Comparison of ENCODE assay signal across 1 cellular context in the genomic region with DNA sequence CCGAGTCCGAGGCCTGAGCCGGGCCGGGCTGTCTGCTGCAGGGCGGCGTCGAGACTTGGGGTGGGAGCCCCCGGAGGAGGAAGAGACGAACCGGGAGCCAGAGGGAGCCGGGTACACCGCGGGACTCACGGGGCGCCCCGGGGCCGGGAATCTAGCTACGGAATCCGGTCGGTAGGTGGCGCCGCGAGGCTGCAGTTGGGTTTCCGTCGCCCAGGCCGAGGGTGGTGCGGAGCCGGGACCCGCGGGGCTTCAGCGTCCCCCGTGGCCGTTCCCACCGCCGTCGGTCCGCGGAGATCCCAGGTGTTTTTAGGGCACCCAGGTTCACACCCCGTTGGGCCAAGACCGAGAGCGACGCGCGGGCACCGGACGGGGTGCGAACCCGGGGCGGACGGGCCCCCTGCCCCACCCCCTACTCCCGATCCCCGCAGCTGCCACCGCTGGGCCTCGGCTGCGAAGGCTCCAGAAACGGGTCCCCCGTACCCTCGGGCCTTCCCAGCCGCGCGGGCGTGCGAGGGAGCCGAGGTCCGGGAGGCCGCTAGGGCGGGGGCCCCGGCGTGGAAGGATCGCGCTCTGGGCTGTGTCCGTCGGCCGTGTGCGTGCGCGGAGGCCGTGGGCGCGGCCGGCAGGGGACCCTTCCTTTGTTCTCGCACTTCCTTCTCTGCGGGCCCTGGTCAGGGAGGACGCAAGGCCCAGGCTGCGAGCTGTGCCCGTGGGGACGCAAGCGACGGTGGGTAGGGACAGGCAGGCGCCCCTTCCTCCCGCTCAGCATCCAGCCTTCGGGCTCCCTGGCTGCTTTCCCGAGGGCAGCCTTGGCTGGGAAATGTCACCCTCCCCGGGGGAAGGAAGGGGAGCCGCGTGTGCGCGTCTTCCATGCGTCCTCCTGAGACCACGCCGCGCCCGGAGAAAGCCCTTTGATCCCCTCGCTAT.
A peak's percentile ranks its signal among the peaks of the same experiment; 100 is the strongest.
TF ChIP-seq lines count a peak whose summit lies in the region.

No MANE protein-coding gene starts in this region.

TF ChIP-seq in K562, 482 proteins besides CTCF, POLR2A, EP300 and RAD21 (continued from another document and continues in another):
- TF ChIP-seq, protein P1, sequence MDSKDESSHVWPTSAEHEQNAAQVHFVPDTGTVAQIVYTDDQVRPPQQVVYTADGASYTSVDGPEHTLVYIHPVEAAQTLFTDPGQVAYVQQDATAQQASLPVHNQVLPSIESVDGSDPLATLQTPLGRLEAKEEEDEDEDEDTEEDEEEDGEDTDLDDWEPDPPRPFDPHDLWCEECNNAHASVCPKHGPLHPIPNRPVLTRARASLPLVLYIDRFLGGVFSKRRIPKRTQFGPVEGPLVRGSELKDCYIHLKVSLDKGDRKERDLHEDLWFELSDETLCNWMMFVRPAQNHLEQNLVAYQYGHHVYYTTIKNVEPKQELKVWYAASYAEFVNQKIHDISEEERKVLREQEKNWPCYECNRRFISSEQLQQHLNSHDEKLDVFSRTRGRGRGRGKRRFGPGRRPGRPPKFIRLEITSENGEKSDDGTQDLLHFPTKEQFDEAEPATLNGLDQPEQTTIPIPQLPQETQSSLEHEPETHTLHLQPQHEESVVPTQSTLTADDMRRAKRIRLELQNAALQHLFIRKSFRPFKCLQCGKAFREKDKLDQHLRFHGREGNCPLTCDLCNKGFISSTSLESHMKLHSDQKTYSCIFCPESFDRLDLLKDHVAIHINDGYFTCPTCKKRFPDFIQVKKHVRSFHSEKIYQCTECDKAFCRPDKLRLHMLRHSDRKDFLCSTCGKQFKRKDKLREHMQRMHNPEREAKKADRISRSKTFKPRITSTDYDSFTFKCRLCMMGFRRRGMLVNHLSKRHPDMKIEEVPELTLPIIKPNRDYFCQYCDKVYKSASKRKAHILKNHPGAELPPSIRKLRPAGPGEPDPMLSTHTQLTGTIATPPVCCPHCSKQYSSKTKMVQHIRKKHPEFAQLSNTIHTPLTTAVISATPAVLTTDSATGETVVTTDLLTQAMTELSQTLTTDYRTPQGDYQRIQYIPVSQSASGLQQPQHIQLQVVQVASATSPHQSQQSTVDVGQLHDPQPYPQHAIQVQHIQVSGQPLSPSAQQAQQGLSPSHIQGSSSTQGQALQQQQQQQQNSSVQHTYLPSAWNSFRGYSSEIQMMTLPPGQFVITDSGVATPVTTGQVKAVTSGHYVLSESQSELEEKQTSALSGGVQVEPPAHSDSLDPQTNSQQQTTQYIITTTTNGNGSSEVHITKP (IDR thresholded peaks at IDR 0.05; ENCODE audit: partially characterized antibody): no peak
- TF ChIP-seq ILK (tag; IDR thresholded peaks at IDR 0.05; ENCODE audit: borderline replicate concordance, low read depth) (no peak), SRSF7 (optimal IDR thresholded peaks at IDR 0.05; ENCODE audit: low read depth, low read length) (no peak), GTF2A2 (tag; IDR thresholded peaks at IDR 0.05) (no peak), SMARCB1 (IDR thresholded peaks at IDR 0.05; ENCODE audit: insufficient read length, low read depth) (no peak), ZBED1 (IDR thresholded peaks at IDR 0.05) (no peak), ZNF444 (CRISPR knock-in tag; IDR thresholded peaks at IDR 0.05) (no peak), SLC30A9 (CRISPR knock-in tag; IDR thresholded peaks at IDR 0.05) (no peak), ZSCAN29 (IDR thresholded peaks at IDR 0.05) (no peak), ZBTB7A (IDR thresholded peaks at IDR 0.05; ENCODE audit: borderline replicate concordance, control insufficient read depth, low read depth, low read length) (peak; percentile 91), RBM14 (IDR thresholded peaks at IDR 0.05; ENCODE audit: borderline replicate concordance, insufficient read depth, low read depth, low read length) (0 out of 2 replicates have a peak, but pooled peaks have one; percentile 9), CREBBP (IDR thresholded peaks at IDR 0.05; ENCODE audit: low read depth, low read length) (no peak), BCOR (IDR thresholded peaks at IDR 0.05) (0 out of 2 replicates have a peak, but pooled peaks have one; percentile 19), ZNF507 (tag; conservative IDR thresholded peaks at IDR 0.05) (no peak), PHF8 (IDR thresholded peaks at IDR 0.05; ENCODE audit: borderline replicate concordance, low read length) (peak; percentile 30; the same call in 1 of the 2 replicates), HMGN3 (IDR thresholded peaks at IDR 0.05; ENCODE audit: borderline replicate concordance, extremely low read depth, insufficient read length, low read depth, low read length) (peak; percentile 11), POLR3G (IDR thresholded peaks at IDR 0.05; ENCODE audit: extremely low read depth, insufficient read length, insufficient replicate concordance) (no peak), ZNF695 (CRISPR knock-in tag; IDR thresholded peaks at IDR 0.05) (no peak), NCOR1 (IDR thresholded peaks at IDR 0.05) (no peak), STAG1 (CRISPR knock-in tag; IDR thresholded peaks at IDR 0.05; ENCODE audit: borderline replicate concordance) (peak; percentile 96), ZNF24 (IDR thresholded peaks at IDR 0.05) (no peak), BACH1 (tag; IDR thresholded peaks at IDR 0.05) (no peak), HNRNPH1 (optimal IDR thresholded peaks at IDR 0.05; ENCODE audit: low read depth, low read length) (no peak), U2AF1 (optimal IDR thresholded peaks at IDR 0.05; ENCODE audit: low read depth, low read length) (no peak), POLR2G (IDR thresholded peaks at IDR 0.05; ENCODE audit: low read depth, low read length) (peak; percentile 62), PTRF (tag; IDR thresholded peaks at IDR 0.05) (no peak), NR2C1 (IDR thresholded peaks at IDR 0.05) (no peak), NR2C1 (tag; IDR thresholded peaks at IDR 0.05) (no peak), PHF21A (IDR thresholded peaks at IDR 0.05; ENCODE audit: borderline replicate concordance, low read depth) (0 out of 2 replicates have a peak, but pooled peaks have one; percentile 44), KLF16 (IDR thresholded peaks at IDR 0.05) (0 out of 2 replicates have a peak, but pooled peaks have one; percentile 20), MYBL2 (IDR thresholded peaks at IDR 0.05; ENCODE audit: low read depth) (no peak), MYBL2 (CRISPR knock-in tag; IDR thresholded peaks at IDR 0.05; ENCODE audit: borderline replicate concordance) (no peak), NBN (IDR thresholded peaks at IDR 0.05; ENCODE audit: low read depth) (no peak), SIN3B (IDR thresholded peaks at IDR 0.05; ENCODE audit: low read depth) (0 out of 2 replicates have a peak, but pooled peaks have one; percentile 21), FOXK2 (conservative IDR thresholded peaks at IDR 0.05 in 1 of 2, IDR thresholded peaks at IDR 0.05 in 1 of 2; ENCODE audit: low read depth in 2 of 2) (no peak), PYGO2 (tag; IDR thresholded peaks at IDR 0.05) (no peak)
- TF ChIP-seq, protein P2, sequence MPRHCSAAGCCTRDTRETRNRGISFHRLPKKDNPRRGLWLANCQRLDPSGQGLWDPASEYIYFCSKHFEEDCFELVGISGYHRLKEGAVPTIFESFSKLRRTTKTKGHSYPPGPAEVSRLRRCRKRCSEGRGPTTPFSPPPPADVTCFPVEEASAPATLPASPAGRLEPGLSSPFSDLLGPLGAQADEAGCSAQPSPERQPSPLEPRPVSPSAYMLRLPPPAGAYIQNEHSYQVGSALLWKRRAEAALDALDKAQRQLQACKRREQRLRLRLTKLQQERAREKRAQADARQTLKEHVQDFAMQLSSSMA (CRISPR knock-in tag; IDR thresholded peaks at IDR 0.05): no peak
- TF ChIP-seq, protein P3, sequence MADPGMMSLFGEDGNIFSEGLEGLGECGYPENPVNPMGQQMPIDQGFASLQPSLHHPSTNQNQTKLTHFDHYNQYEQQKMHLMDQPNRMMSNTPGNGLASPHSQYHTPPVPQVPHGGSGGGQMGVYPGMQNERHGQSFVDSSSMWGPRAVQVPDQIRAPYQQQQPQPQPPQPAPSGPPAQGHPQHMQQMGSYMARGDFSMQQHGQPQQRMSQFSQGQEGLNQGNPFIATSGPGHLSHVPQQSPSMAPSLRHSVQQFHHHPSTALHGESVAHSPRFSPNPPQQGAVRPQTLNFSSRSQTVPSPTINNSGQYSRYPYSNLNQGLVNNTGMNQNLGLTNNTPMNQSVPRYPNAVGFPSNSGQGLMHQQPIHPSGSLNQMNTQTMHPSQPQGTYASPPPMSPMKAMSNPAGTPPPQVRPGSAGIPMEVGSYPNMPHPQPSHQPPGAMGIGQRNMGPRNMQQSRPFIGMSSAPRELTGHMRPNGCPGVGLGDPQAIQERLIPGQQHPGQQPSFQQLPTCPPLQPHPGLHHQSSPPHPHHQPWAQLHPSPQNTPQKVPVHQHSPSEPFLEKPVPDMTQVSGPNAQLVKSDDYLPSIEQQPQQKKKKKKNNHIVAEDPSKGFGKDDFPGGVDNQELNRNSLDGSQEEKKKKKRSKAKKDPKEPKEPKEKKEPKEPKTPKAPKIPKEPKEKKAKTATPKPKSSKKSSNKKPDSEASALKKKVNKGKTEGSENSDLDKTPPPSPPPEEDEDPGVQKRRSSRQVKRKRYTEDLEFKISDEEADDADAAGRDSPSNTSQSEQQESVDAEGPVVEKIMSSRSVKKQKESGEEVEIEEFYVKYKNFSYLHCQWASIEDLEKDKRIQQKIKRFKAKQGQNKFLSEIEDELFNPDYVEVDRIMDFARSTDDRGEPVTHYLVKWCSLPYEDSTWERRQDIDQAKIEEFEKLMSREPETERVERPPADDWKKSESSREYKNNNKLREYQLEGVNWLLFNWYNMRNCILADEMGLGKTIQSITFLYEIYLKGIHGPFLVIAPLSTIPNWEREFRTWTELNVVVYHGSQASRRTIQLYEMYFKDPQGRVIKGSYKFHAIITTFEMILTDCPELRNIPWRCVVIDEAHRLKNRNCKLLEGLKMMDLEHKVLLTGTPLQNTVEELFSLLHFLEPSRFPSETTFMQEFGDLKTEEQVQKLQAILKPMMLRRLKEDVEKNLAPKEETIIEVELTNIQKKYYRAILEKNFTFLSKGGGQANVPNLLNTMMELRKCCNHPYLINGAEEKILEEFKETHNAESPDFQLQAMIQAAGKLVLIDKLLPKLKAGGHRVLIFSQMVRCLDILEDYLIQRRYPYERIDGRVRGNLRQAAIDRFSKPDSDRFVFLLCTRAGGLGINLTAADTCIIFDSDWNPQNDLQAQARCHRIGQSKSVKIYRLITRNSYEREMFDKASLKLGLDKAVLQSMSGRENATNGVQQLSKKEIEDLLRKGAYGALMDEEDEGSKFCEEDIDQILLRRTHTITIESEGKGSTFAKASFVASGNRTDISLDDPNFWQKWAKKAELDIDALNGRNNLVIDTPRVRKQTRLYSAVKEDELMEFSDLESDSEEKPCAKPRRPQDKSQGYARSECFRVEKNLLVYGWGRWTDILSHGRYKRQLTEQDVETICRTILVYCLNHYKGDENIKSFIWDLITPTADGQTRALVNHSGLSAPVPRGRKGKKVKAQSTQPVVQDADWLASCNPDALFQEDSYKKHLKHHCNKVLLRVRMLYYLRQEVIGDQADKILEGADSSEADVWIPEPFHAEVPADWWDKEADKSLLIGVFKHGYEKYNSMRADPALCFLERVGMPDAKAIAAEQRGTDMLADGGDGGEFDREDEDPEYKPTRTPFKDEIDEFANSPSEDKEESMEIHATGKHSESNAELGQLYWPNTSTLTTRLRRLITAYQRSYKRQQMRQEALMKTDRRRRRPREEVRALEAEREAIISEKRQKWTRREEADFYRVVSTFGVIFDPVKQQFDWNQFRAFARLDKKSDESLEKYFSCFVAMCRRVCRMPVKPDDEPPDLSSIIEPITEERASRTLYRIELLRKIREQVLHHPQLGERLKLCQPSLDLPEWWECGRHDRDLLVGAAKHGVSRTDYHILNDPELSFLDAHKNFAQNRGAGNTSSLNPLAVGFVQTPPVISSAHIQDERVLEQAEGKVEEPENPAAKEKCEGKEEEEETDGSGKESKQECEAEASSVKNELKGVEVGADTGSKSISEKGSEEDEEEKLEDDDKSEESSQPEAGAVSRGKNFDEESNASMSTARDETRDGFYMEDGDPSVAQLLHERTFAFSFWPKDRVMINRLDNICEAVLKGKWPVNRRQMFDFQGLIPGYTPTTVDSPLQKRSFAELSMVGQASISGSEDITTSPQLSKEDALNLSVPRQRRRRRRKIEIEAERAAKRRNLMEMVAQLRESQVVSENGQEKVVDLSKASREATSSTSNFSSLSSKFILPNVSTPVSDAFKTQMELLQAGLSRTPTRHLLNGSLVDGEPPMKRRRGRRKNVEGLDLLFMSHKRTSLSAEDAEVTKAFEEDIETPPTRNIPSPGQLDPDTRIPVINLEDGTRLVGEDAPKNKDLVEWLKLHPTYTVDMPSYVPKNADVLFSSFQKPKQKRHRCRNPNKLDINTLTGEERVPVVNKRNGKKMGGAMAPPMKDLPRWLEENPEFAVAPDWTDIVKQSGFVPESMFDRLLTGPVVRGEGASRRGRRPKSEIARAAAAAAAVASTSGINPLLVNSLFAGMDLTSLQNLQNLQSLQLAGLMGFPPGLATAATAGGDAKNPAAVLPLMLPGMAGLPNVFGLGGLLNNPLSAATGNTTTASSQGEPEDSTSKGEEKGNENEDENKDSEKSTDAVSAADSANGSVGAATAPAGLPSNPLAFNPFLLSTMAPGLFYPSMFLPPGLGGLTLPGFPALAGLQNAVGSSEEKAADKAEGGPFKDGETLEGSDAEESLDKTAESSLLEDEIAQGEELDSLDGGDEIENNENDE (IDR thresholded peaks at IDR 0.05; ENCODE audit: low read depth, low read length): no peak
- TF ChIP-seq, protein P4, sequence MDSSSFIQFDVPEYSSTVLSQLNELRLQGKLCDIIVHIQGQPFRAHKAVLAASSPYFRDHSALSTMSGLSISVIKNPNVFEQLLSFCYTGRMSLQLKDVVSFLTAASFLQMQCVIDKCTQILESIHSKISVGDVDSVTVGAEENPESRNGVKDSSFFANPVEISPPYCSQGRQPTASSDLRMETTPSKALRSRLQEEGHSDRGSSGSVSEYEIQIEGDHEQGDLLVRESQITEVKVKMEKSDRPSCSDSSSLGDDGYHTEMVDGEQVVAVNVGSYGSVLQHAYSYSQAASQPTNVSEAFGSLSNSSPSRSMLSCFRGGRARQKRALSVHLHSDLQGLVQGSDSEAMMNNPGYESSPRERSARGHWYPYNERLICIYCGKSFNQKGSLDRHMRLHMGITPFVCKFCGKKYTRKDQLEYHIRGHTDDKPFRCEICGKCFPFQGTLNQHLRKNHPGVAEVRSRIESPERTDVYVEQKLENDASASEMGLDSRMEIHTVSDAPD (CRISPR knock-in tag; IDR thresholded peaks at IDR 0.05): no peak
- TF ChIP-seq, protein P5, sequence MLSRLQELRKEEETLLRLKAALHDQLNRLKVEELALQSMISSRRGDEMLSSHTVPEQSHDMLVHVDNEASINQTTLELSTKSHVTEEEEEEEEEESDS (CRISPR knock-in tag; IDR thresholded peaks at IDR 0.05): no peak
- TF ChIP-seq, protein P6, sequence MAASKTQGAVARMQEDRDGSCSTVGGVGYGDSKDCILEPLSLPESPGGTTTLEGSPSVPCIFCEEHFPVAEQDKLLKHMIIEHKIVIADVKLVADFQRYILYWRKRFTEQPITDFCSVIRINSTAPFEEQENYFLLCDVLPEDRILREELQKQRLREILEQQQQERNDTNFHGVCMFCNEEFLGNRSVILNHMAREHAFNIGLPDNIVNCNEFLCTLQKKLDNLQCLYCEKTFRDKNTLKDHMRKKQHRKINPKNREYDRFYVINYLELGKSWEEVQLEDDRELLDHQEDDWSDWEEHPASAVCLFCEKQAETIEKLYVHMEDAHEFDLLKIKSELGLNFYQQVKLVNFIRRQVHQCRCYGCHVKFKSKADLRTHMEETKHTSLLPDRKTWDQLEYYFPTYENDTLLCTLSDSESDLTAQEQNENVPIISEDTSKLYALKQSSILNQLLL (CRISPR knock-in tag; IDR thresholded peaks at IDR 0.05; ENCODE audit: borderline replicate concordance): no peak
- TF ChIP-seq, protein P7, sequence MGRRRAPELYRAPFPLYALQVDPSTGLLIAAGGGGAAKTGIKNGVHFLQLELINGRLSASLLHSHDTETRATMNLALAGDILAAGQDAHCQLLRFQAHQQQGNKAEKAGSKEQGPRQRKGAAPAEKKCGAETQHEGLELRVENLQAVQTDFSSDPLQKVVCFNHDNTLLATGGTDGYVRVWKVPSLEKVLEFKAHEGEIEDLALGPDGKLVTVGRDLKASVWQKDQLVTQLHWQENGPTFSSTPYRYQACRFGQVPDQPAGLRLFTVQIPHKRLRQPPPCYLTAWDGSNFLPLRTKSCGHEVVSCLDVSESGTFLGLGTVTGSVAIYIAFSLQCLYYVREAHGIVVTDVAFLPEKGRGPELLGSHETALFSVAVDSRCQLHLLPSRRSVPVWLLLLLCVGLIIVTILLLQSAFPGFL (CRISPR knock-in tag; IDR thresholded peaks at IDR 0.05): no peak
